ENCODE assay signal across 26 cellular contexts in the genomic region with DNA sequence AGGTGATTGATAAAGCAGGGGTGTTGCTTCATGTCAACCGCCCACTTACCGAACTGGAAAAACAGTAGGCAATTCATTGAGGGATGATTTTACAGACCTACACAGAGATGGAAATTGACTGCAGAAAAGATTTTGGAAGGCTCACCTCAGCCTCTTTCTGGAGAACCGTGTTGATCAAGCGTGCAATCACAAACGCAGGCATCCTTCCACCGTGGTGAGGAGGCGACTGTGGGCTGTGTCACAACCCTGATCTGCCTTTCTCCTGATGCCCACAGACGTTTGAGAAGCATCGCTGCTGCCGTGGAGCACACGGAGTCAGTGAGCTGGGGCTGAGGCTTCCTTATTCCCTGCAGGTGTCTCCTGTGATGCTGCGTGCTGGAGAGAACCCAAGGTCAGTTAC.
"Had no signal": no experiment of that assay in that cellular context is flagged by ENCODE, and none has a peak within 500 bp of the region (broad histone marks: within the 10 kb centered on the region; RNA-seq: fewer than 3 reads in every experiment).

No MANE protein-coding gene starts in this region.

- H3K9me3 Mint-ChIP-seq: natural killer cell treated with Interleukin-12 subunit alpha and Interleukin-12 subunit beta and Interleukin-15 and Interleukin-18, amount 100 ng/mL, for 72 hours; neural crest cell; stimulated activated effector memory CD8-positive, alpha-beta T cell treated with anti-CD3 and anti-CD28 coated beads, Interleukin-12 subunit alpha, Interleukin-12 subunit beta, amount 100 ng/mL, for 72 hours; stimulated activated naive B cell treated with anti-CD40 and anti-IgM and Interleukin-4, amounts not matched to agents 10 μg/mL and 1 μg/mL and 100 μg/mL, for 72 hours; stimulated activated naive CD8-positive, alpha-beta T cell treated with anti-CD3 and anti-CD28 coated beads, Interleukin-15, Interleukin-2, amounts not matched to agents 100 ng/mL and 50 ng/mL, for 24 hours had no signal

- H3K36me3 ChIP-seq: pancreas, prostate gland, right lobe of liver, sigmoid colon, stomach, thoracic aorta, thyroid gland, tibial nerve, upper lobe of right lung, uterus had no signal

- H3K27ac ChIP-seq: pancreas, prostate gland, right lobe of liver, sigmoid colon, stomach, thoracic aorta, tibial nerve, upper lobe of right lung, uterus had no signal

- H3K4me3 ChIP-seq: pancreas, prostate gland, right lobe of liver, sigmoid colon, stomach, thoracic aorta, thyroid gland, tibial nerve, upper lobe of right lung, uterus had no signal

- H3K27ac Mint-ChIP-seq: naive thymus-derived CD8-positive, alpha-beta T cell; natural killer cell treated with Interleukin-12 subunit alpha and Interleukin-12 subunit beta and Interleukin-15 and Interleukin-18, amount 100 ng/mL, for 72 hours; stimulated activated effector memory CD8-positive, alpha-beta T cell treated with anti-CD3 and anti-CD28 coated beads, Interleukin-12 subunit alpha, Interleukin-12 subunit beta, amount 100 ng/mL, for 72 hours; stimulated activated naive B cell treated with anti-CD40 and anti-IgM and Interleukin-4, amounts not matched to agents 10 μg/mL and 1 μg/mL and 100 μg/mL, for 72 hours; stimulated activated naive CD8-positive, alpha-beta T cell treated with anti-CD3 and anti-CD28 coated beads, Interleukin-15, Interleukin-2, amounts not matched to agents 100 ng/mL and 50 ng/mL, for 24 hours had no signal

- H3K9me3 ChIP-seq: pancreas, prostate gland, right lobe of liver, sigmoid colon, thoracic aorta, thyroid gland, upper lobe of right lung had no signal

- H3K4me1 ChIP-seq: pancreas, prostate gland, right lobe of liver, sigmoid colon, stomach, tibial nerve, uterus had no signal

- H3K27me3 ChIP-seq: pancreas, right lobe of liver, sigmoid colon, thyroid gland, tibial nerve, upper lobe of right lung, uterus had no signal

- DNase-seq: naive B cell; naive thymus-derived CD8-positive, alpha-beta T cell; nephron progenitor cell; occipital lobe; pancreas; right lobe of liver; sigmoid colon; small intestine; stimulated activated CD4-positive, alpha-beta T cell treated with anti-CD3 and anti-CD28 coated beads, Interleukin-15, amount 100 ng/mL, for 24 hours; stimulated activated CD4-positive, alpha-beta T cell treated with anti-CD3 and anti-CD28 coated beads, Interleukin-2, amount 100 ng/mL, for 24 hours; stimulated activated CD4-positive, alpha-beta T cell treated with anti-CD3 and anti-CD28 coated beads, Interleukin-2, amount 100 ng/mL, for 48 hours; stimulated activated CD4-positive, alpha-beta T cell treated with anti-CD3 and anti-CD28 coated beads, Interleukin-4, amount 100 ng/mL, for 24 hours; stimulated activated naive B cell treated with anti-CD40 and anti-IgM and Interleukin-4, amounts not matched to agents 10 μg/mL and 1 μg/mL and 100 μg/mL, for 72 hours; stimulated activated naive CD4-positive, alpha-beta T cell treated with Interleukin-2 at 50 U/mL for 16 hours; stomach; thyroid gland; trophoblast cell; upper lobe of right lung; uterus had no signal

- H3K4me1 Mint-ChIP-seq: naive thymus-derived CD8-positive, alpha-beta T cell; neural crest cell; stimulated activated effector memory CD8-positive, alpha-beta T cell treated with anti-CD3 and anti-CD28 coated beads, Interleukin-12 subunit alpha, Interleukin-12 subunit beta, amount 100 ng/mL, for 72 hours had no signal

- H3K4me3 Mint-ChIP-seq: naive B cell; naive thymus-derived CD8-positive, alpha-beta T cell; natural killer cell treated with Interleukin-12 subunit alpha and Interleukin-12 subunit beta and Interleukin-15 and Interleukin-18, amount 100 ng/mL, for 72 hours; nephron progenitor cell; neural crest cell; stimulated activated effector memory CD8-positive, alpha-beta T cell treated with anti-CD3 and anti-CD28 coated beads, Interleukin-12 subunit alpha, Interleukin-12 subunit beta, amount 100 ng/mL, for 72 hours; stimulated activated naive B cell treated with anti-CD40 and anti-IgM and Interleukin-4, amounts not matched to agents 10 μg/mL and 1 μg/mL and 100 μg/mL, for 72 hours; stimulated activated naive CD8-positive, alpha-beta T cell treated with anti-CD3 and anti-CD28 coated beads, Interleukin-15, Interleukin-2, amounts not matched to agents 100 ng/mL and 50 ng/mL, for 24 hours had no signal

- H3K36me3 Mint-ChIP-seq: naive B cell; naive thymus-derived CD8-positive, alpha-beta T cell; natural killer cell treated with Interleukin-12 subunit alpha and Interleukin-12 subunit beta and Interleukin-15 and Interleukin-18, amount 100 ng/mL, for 72 hours; stimulated activated effector memory CD8-positive, alpha-beta T cell treated with anti-CD3 and anti-CD28 coated beads, Interleukin-12 subunit alpha, Interleukin-12 subunit beta, amount 100 ng/mL, for 72 hours; stimulated activated naive B cell treated with anti-CD40 and anti-IgM and Interleukin-4, amounts not matched to agents 10 μg/mL and 1 μg/mL and 100 μg/mL, for 72 hours had no signal
